31 cellular contexts compared by ENCODE assay signal in the genomic region with DNA sequence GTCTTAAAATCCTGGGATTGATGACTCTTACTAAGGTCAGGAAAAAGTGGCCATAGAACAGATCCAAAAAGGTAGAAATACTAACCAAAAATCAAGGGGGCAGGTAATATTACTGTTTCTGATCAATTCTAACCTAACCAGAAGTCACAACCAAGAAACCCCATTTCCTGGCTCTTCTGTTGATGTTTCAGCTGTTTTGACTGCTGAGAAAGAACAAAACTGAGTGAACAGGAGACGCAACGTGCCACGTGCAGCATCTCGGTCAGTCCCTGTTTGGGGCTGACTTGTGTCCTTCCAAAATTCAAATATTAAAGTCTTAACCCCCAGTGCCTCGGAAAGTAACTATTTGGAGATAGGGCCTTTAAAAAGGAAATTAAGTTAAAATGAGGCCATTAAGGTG. TPM values are rescaled to one million over a fixed set of nuclear protein-coding genes. Genes with fewer than 3 reads are reported as not detected.
DNase-seq lines count a peak whose midpoint lies in the region; ATAC-seq and TF ChIP-seq lines count a peak whose summit lies in the region.
"Had no signal": no experiment of that assay in that cellular context is flagged by ENCODE, and none has a peak within 500 bp of the region (broad histone marks: within the 10 kb centered on the region; RNA-seq: fewer than 3 reads in every experiment).

No MANE protein-coding gene starts in this region.

- H3K4me3 Mint-ChIP-seq in activated CD4-positive, alpha-beta memory T cell treated with anti-CD3 and anti-CD28 coated beads for 36 hours, result no peak overlapping the region
- H3K4me3 Mint-ChIP-seq in activated CD4-positive, alpha-beta memory T cell treated with anti-CD3 and anti-CD28 coated beads, Interleukin-2, amount 10 ng/mL, durations not matched to agents 7 days and 5 days, result no peak overlapping the region
- H3K4me3 Mint-ChIP-seq in activated naive CD8-positive, alpha-beta T cell treated with anti-CD3 and anti-CD28 coated beads for 36 hours, result no peak overlapping the region
- H3K4me3 Mint-ChIP-seq in natural killer cell treated with Interleukin-12 subunit alpha and Interleukin-12 subunit beta and Interleukin-15 and Interleukin-18, amount 100 ng/mL, for 72 hours, result peak overlapping the region; percentile 50
- H3K4me3 Mint-ChIP-seq in activated T-helper 2 cell treated with anti-CD3 and anti-CD28 coated beads, Interferon-gamma antibody, Interleukin-2, Interleukin-4, amounts not matched to agents 10 μg/mL and 5 μg/mL and 100 μg/mL, durations not matched to agents 14 hours and 24 hours and 36 hours (ENCODE audit: low read depth), result no peak overlapping the region
- H3K4me3 Mint-ChIP-seq: dendritic cell treated with granulocyte-macrophage colony-stimulating factor and Interleukin-4, amounts not matched to agents 40 ng/mL and 50 ng/mL, for 4 days; endodermal cell; HFFc6; T-helper 2 cell treated with Interferon-gamma antibody and Interleukin-4, amounts not matched to agents 5 μg/mL and 100 μg/mL, for 36 hours had no signal

- peak; percentile 62 to 70 for ATAC-seq in natural killer cell treated with Interleukin-12 subunit alpha and Interleukin-12 subunit beta and Interleukin-15 and Interleukin-18, amount 100 ng/mL, for 72 hours
- ATAC-seq: esophagus mucosa, left ventricle myocardium superior, psoas muscle had no signal

- peaks cover 3% of the 10 kb centered on the region for H3K36me3 Mint-ChIP-seq in activated CD4-positive, alpha-beta memory T cell treated with anti-CD3 and anti-CD28 coated beads for 36 hours
- H3K36me3 Mint-ChIP-seq in activated CD4-positive, alpha-beta memory T cell treated with anti-CD3 and anti-CD28 coated beads, Interleukin-2, amount 10 ng/mL, durations not matched to agents 7 days and 5 days (ENCODE audit: low read depth), result peaks cover 6% of the 10 kb centered on the region
- peaks cover 16% of the 10 kb centered on the region for H3K36me3 Mint-ChIP-seq in activated naive CD8-positive, alpha-beta T cell treated with anti-CD3 and anti-CD28 coated beads for 36 hours
- no peaks in the 10 kb centered on the region for H3K36me3 Mint-ChIP-seq in natural killer cell treated with Interleukin-12 subunit alpha and Interleukin-12 subunit beta and Interleukin-15 and Interleukin-18, amount 100 ng/mL, for 72 hours
- no peaks in the 10 kb centered on the region for H3K36me3 Mint-ChIP-seq in activated T-helper 2 cell treated with anti-CD3 and anti-CD28 coated beads, Interferon-gamma antibody, Interleukin-2, Interleukin-4, amounts not matched to agents 10 μg/mL and 5 μg/mL and 100 μg/mL, durations not matched to agents 14 hours and 24 hours and 36 hours (ENCODE audit: low read depth)

- H3K9me3 Mint-ChIP-seq in activated CD4-positive, alpha-beta memory T cell treated with anti-CD3 and anti-CD28 coated beads for 36 hours, result no peaks in the 10 kb centered on the region
- H3K9me3 Mint-ChIP-seq in activated CD4-positive, alpha-beta memory T cell treated with anti-CD3 and anti-CD28 coated beads, Interleukin-2, amount 10 ng/mL, durations not matched to agents 7 days and 5 days, result peaks cover 4% of the 10 kb centered on the region
- H3K9me3 Mint-ChIP-seq in activated naive CD8-positive, alpha-beta T cell treated with anti-CD3 and anti-CD28 coated beads for 36 hours, result no peaks in the 10 kb centered on the region
- H3K9me3 Mint-ChIP-seq in natural killer cell treated with Interleukin-12 subunit alpha and Interleukin-12 subunit beta and Interleukin-15 and Interleukin-18, amount 100 ng/mL, for 72 hours, result no peaks in the 10 kb centered on the region
- H3K9me3 Mint-ChIP-seq in activated T-helper 2 cell treated with anti-CD3 and anti-CD28 coated beads, Interferon-gamma antibody, Interleukin-2, Interleukin-4, amounts not matched to agents 10 μg/mL and 5 μg/mL and 100 μg/mL, durations not matched to agents 14 hours and 24 hours and 36 hours, result no peaks in the 10 kb centered on the region
- H3K9me3 Mint-ChIP-seq: dendritic cell treated with granulocyte-macrophage colony-stimulating factor and Interleukin-4, amounts not matched to agents 40 ng/mL and 50 ng/mL, for 4 days; endodermal cell; HFFc6; naive B cell; T-helper 2 cell treated with Interferon-gamma antibody and Interleukin-4, amounts not matched to agents 5 μg/mL and 100 μg/mL, for 36 hours had no signal

- no peak for TF ChIP-seq CTCF in GM12865 (IDR thresholded peaks at IDR 0.05; ENCODE audit: insufficient read depth, low read depth, low read length, missing control alignments)

- intact Hi-C loops in activated CD4-positive, alpha-beta memory T cell treated with anti-CD3 and anti-CD28 coated beads for 36 hours (cut with micrococcal nuclease), result no loop called here
- intact Hi-C loops in activated T-helper 2 cell treated with anti-CD3 and anti-CD28 coated beads, Interferon-gamma antibody, Interleukin-2, Interleukin-4, amounts not matched to agents 10 μg/mL and 5 μg/mL and 100 μg/mL, durations not matched to agents 14 hours and 24 hours and 36 hours (cut with micrococcal nuclease), result no loop called here

- POLR2A ChIA-PET in activated CD4-positive, alpha-beta memory T cell treated with anti-CD3 and anti-CD28 coated beads for 36 hours (lab: Charles Lee), result no interaction called here
- POLR2A ChIA-PET in activated CD4-positive, alpha-beta memory T cell treated with anti-CD3 and anti-CD28 coated beads, Interleukin-2, amount 10 ng/mL, durations not matched to agents 7 days and 5 days (lab: Charles Lee), result no interaction called here

- no peaks in the 10 kb centered on the region for H3K27me3 Mint-ChIP-seq in activated CD4-positive, alpha-beta memory T cell treated with anti-CD3 and anti-CD28 coated beads for 36 hours
- no peaks in the 10 kb centered on the region for H3K27me3 Mint-ChIP-seq in activated CD4-positive, alpha-beta memory T cell treated with anti-CD3 and anti-CD28 coated beads, Interleukin-2, amount 10 ng/mL, durations not matched to agents 7 days and 5 days
- H3K27me3 Mint-ChIP-seq in activated naive CD8-positive, alpha-beta T cell treated with anti-CD3 and anti-CD28 coated beads for 36 hours, result peaks cover 3% of the 10 kb centered on the region
- no peaks in the 10 kb centered on the region for H3K27me3 Mint-ChIP-seq in natural killer cell treated with Interleukin-12 subunit alpha and Interleukin-12 subunit beta and Interleukin-15 and Interleukin-18, amount 100 ng/mL, for 72 hours
- no peaks in the 10 kb centered on the region for H3K27me3 Mint-ChIP-seq in activated T-helper 2 cell treated with anti-CD3 and anti-CD28 coated beads, Interferon-gamma antibody, Interleukin-2, Interleukin-4, amounts not matched to agents 10 μg/mL and 5 μg/mL and 100 μg/mL, durations not matched to agents 14 hours and 24 hours and 36 hours (ENCODE audit: low read depth)
- H3K27me3 Mint-ChIP-seq: dendritic cell treated with granulocyte-macrophage colony-stimulating factor and Interleukin-4, amounts not matched to agents 40 ng/mL and 50 ng/mL, for 4 days; naive B cell had no signal

- no peak overlapping the region for H3K27ac Mint-ChIP-seq in activated CD4-positive, alpha-beta memory T cell treated with anti-CD3 and anti-CD28 coated beads for 36 hours
- H3K27ac Mint-ChIP-seq in activated CD4-positive, alpha-beta memory T cell treated with anti-CD3 and anti-CD28 coated beads, Interleukin-2, amount 10 ng/mL, durations not matched to agents 7 days and 5 days, result no peak overlapping the region
- H3K27ac Mint-ChIP-seq in activated naive CD8-positive, alpha-beta T cell treated with anti-CD3 and anti-CD28 coated beads for 36 hours, result peak overlapping the region; percentile 22
- peak overlapping the region; percentile 34 to 38 for H3K27ac Mint-ChIP-seq in natural killer cell treated with Interleukin-12 subunit alpha and Interleukin-12 subunit beta and Interleukin-15 and Interleukin-18, amount 100 ng/mL, for 72 hours
- no peak overlapping the region for H3K27ac Mint-ChIP-seq in activated T-helper 2 cell treated with anti-CD3 and anti-CD28 coated beads, Interferon-gamma antibody, Interleukin-2, Interleukin-4, amounts not matched to agents 10 μg/mL and 5 μg/mL and 100 μg/mL, durations not matched to agents 14 hours and 24 hours and 36 hours
- H3K27ac Mint-ChIP-seq: dendritic cell treated with granulocyte-macrophage colony-stimulating factor and Interleukin-4, amounts not matched to agents 40 ng/mL and 50 ng/mL, for 4 days; endodermal cell; HFFc6; T-helper 2 cell treated with Interferon-gamma antibody and Interleukin-4, amounts not matched to agents 5 μg/mL and 100 μg/mL, for 36 hours had no signal

- peaks cover 35% of the 10 kb centered on the region for H3K4me1 Mint-ChIP-seq in activated CD4-positive, alpha-beta memory T cell treated with anti-CD3 and anti-CD28 coated beads for 36 hours (ENCODE audit: low read depth)
- peaks cover 28% of the 10 kb centered on the region for H3K4me1 Mint-ChIP-seq in activated CD4-positive, alpha-beta memory T cell treated with anti-CD3 and anti-CD28 coated beads, Interleukin-2, amount 10 ng/mL, durations not matched to agents 7 days and 5 days
- peaks cover 25% of the 10 kb centered on the region for H3K4me1 Mint-ChIP-seq in activated naive CD8-positive, alpha-beta T cell treated with anti-CD3 and anti-CD28 coated beads for 36 hours
- peaks cover 78 to 83% of the 10 kb centered on the region in 2 donors for H3K4me1 Mint-ChIP-seq in natural killer cell treated with Interleukin-12 subunit alpha and Interleukin-12 subunit beta and Interleukin-15 and Interleukin-18, amount 100 ng/mL, for 72 hours (ENCODE audit: low read depth in 2 of 2)
- peaks cover 2% of the 10 kb centered on the region for H3K4me1 Mint-ChIP-seq in activated T-helper 2 cell treated with anti-CD3 and anti-CD28 coated beads, Interferon-gamma antibody, Interleukin-2, Interleukin-4, amounts not matched to agents 10 μg/mL and 5 μg/mL and 100 μg/mL, durations not matched to agents 14 hours and 24 hours and 36 hours (ENCODE audit: low read depth)

- peak; percentile 23 for DNase-seq in activated CD4-positive, alpha-beta memory T cell treated with anti-CD3 and anti-CD28 coated beads for 36 hours
- DNase-seq in activated CD4-positive, alpha-beta memory T cell treated with anti-CD3 and anti-CD28 coated beads, Interleukin-2, amount 10 ng/mL, durations not matched to agents 7 days and 5 days, result no peak
- DNase-seq in GM12865 (ENCODE audit: low read depth), result peak; percentile 17
- DNase-seq in activated naive CD8-positive, alpha-beta T cell treated with anti-CD3 and anti-CD28 coated beads for 36 hours, result no peak
- no peak for DNase-seq in natural killer cell treated with Interleukin-12 subunit alpha and Interleukin-12 subunit beta and Interleukin-15 and Interleukin-18, amount 100 ng/mL, for 72 hours (ENCODE audit: low spot score)
- DNase-seq in amniotic stem cell (lab: John Stamatoyannopoulos, UW), result no peak
- DNase-seq in activated T-helper 2 cell treated with anti-CD3 and anti-CD28 coated beads, Interferon-gamma antibody, Interleukin-2, Interleukin-4, amounts not matched to agents 10 μg/mL and 5 μg/mL and 100 μg/mL, durations not matched to agents 14 hours and 24 hours and 36 hours (ENCODE audit: low spot score), result no peak
- no peak for DNase-seq in hypothalamus (lab: John Stamatoyannopoulos, UW)
- DNase-seq: activated CD4-positive, alpha-beta T cell treated with anti-CD3 and anti-CD28 coated beads, Interleukin-2, amount 50 U/mL, for 1 hour; DND-41; endodermal cell; GF-D8; head of caudate nucleus; HFFc6; IMR-90; kidney; left ventricle myocardium superior; midbrain; MV-4-11; naive B cell; NCI-H1436; NCI-H2107; NCI-H748 treated with DMSO at 0.1 percent for 48 hours; psoas muscle; SHP77 treated with DMSO at 0.1 percent for 48 hours; sigmoid colon; stimulated activated naive CD4-positive, alpha-beta T cell treated with Interleukin-2 at 50 U/mL for 16 hours; testis had no signal

- no peak overlapping the region for H3K4me3 ChIP-seq in GM12865 (ENCODE audit: low read depth, low read length)
- H3K4me3 ChIP-seq: psoas muscle, sigmoid colon, testis had no signal

- CTCF ChIA-PET in activated CD4-positive, alpha-beta memory T cell treated with anti-CD3 and anti-CD28 coated beads for 36 hours (lab: Charles Lee), result interaction anchor here (1.6 kb wide), 1 partner anchor 27 kb away, joined by 5 read pairs; no protein-coding TSS in a partner anchor
- CTCF ChIA-PET in activated CD4-positive, alpha-beta memory T cell treated with anti-CD3 and anti-CD28 coated beads, Interleukin-2, amount 10 ng/mL, durations not matched to agents 7 days and 5 days (lab: Charles Lee), result no interaction called here

RNA-seq across cellular contexts. Expression of a gene that starts 56.8 kb away (rescaled TPM):
- 1 to 10 TPM; 3.8 to 4.3 TPM for total RNA-seq in activated CD4-positive, alpha-beta memory T cell treated with anti-CD3 and anti-CD28 coated beads for 36 hours
- 1 to 10 TPM; 7.2 to 7.3 TPM for total RNA-seq in activated CD4-positive, alpha-beta memory T cell treated with anti-CD3 and anti-CD28 coated beads, Interleukin-2, amount 10 ng/mL, durations not matched to agents 7 days and 5 days
- 1 to 10 TPM; 6.6 to 7.4 TPM for total RNA-seq in activated naive CD8-positive, alpha-beta T cell treated with anti-CD3 and anti-CD28 coated beads for 36 hours
- total RNA-seq in natural killer cell treated with Interleukin-12 subunit alpha and Interleukin-12 subunit beta and Interleukin-15 and Interleukin-18, amount 100 ng/mL, for 72 hours, result 10 to 100 TPM; 12.6 to 23.6 TPM
- total RNA-seq in activated T-helper 2 cell treated with anti-CD3 and anti-CD28 coated beads, Interferon-gamma antibody, Interleukin-2, Interleukin-4, amounts not matched to agents 10 μg/mL and 5 μg/mL and 100 μg/mL, durations not matched to agents 14 hours and 24 hours and 36 hours, result 3.9 TPM in 2 replicates

Comparison
In these comparisons a context has a peak if more than half of its experiments do, and no peak if none do; other contexts are left out.
1. DNase-seq: peak in activated CD4-positive, alpha-beta memory T cell treated with anti-CD3 and anti-CD28 coated beads for 36 hours (single experiment) and GM12865 (single experiment); none in activated CD4-positive, alpha-beta memory T cell treated with anti-CD3 and anti-CD28 coated beads, Interleukin-2, amount 10 ng/mL, durations not matched to agents 7 days and 5 days (single experiment), activated naive CD8-positive, alpha-beta T cell treated with anti-CD3 and anti-CD28 coated beads for 36 hours (single experiment), natural killer cell treated with Interleukin-12 subunit alpha and Interleukin-12 subunit beta and Interleukin-15 and Interleukin-18, amount 100 ng/mL, for 72 hours (single experiment), amniotic stem cell (single experiment), activated T-helper 2 cell treated with anti-CD3 and anti-CD28 coated beads, Interferon-gamma antibody, Interleukin-2, Interleukin-4, amounts not matched to agents 10 μg/mL and 5 μg/mL and 100 μg/mL, durations not matched to agents 14 hours and 24 hours and 36 hours (single experiment) and hypothalamus (0 of 51).
2. H3K27ac Mint-ChIP-seq: peak in activated naive CD8-positive, alpha-beta T cell treated with anti-CD3 and anti-CD28 coated beads for 36 hours (single experiment) and natural killer cell treated with Interleukin-12 subunit alpha and Interleukin-12 subunit beta and Interleukin-15 and Interleukin-18, amount 100 ng/mL, for 72 hours (2 of 2); none in activated CD4-positive, alpha-beta memory T cell treated with anti-CD3 and anti-CD28 coated beads for 36 hours (single experiment), activated CD4-positive, alpha-beta memory T cell treated with anti-CD3 and anti-CD28 coated beads, Interleukin-2, amount 10 ng/mL, durations not matched to agents 7 days and 5 days (single experiment) and activated T-helper 2 cell treated with anti-CD3 and anti-CD28 coated beads, Interferon-gamma antibody, Interleukin-2, Interleukin-4, amounts not matched to agents 10 μg/mL and 5 μg/mL and 100 μg/mL, durations not matched to agents 14 hours and 24 hours and 36 hours (single experiment).